In the genomic region with DNA sequence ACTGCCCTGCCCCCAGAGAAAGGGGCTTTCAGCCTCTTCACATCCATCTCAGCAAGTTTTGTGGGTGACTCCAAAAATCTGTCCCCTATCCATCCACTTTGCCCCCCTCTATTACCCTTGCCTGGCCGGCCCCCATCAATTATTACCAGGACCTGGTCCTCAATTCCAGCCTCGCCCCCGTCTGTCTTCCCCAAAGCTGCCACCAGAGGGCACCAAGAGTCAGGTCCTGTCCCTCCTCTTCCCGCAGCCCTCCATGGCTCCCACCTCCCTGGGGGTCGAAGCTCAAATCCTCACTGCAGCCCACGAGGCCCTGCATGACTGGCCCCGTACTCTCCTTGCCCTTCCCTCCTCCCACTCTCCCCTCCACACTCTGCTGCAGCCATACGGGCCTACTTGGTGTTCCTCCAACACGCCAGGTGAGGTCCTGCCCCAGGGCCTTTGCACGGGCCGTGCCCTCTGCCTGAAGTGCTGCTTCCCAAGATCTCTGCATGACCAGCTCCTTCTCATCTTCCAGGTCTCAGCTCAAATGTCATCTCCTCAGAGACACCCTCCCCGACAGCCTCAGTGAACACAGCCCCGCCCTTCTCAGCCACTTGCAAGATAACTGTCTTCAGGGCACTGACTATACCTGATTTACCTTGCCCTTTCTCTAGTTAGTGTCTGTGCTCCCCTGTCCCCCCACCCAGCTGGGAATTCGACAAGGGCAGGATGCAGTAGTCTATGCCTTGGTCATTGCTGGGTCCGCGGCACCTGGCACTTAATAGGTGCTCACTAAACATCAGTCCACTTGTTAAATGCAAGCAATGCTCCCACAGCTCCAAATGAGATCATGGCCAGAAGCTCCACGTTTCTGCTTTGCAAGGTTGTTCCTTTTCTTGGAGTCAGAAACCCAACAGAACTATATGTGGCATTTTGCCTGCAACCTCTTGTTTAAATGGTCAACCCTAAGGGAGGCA, we compare ENCODE assay signal across 8 cellular contexts. TPM values are rescaled to one million over a fixed set of nuclear protein-coding genes. Genes with fewer than 3 reads are reported as not detected.
DNase-seq lines count a peak whose midpoint lies in the region; ATAC-seq and TF ChIP-seq lines count a peak whose summit lies in the region.

No MANE protein-coding gene starts in this region.

- H3K4me3 ChIP-seq in fibroblast of pulmonary artery (replicated peaks; ENCODE audit: low read depth, low read length): no peak overlapping the region
- H3K4me3 ChIP-seq in osteoblast (ENCODE audit: insufficient read depth, low read length): peak overlapping the region; percentile 33
- H3K4me3 ChIP-seq in thoracic aorta: no peak overlapping the region

- H3K4me1 ChIP-seq in osteoblast (ENCODE audit: insufficient read depth, low read length) (peaks cover 12% of the 10 kb centered on the region), thoracic aorta (ENCODE audit: control insufficient read depth in 1 of 2, low read depth in 2 of 2) (peaks cover 0 to 11% of the 10 kb centered on the region in 2 donors)

- ATAC-seq in thoracic aorta (ENCODE audit: insufficient number of reproducible peaks, low FRiP score, low read depth) (no peak), GM21390 (IDR thresholded peaks at IDR 0.05; ENCODE audit: unreplicated experiment) (no peak), GM18498 (IDR thresholded peaks at IDR 0.05; ENCODE audit: unreplicated experiment) (no peak)

- TF ChIP-seq CTCF in GM12872 (IDR thresholded peaks at IDR 0.05; ENCODE audit: insufficient read depth, low read depth, low read length) (peak; percentile 77), fibroblast of pulmonary artery (IDR thresholded peaks at IDR 0.05; ENCODE audit: low read length, missing control alignments) (peak; percentile 77), osteoblast (IDR thresholded peaks at IDR 0.05; ENCODE audit: extremely low read depth, low read depth, low read length) (peak; percentile 76), thoracic aorta (IDR thresholded peaks at IDR 0.05) (peak; percentile 57)

- H3K27ac ChIP-seq in osteoblast (ENCODE audit: low read depth, low read length) (peak overlapping the region; percentile 72), thoracic aorta (no peak overlapping the region)

- H2AFZ ChIP-seq in osteoblast (ENCODE audit: low read length): no peak overlapping the region

- no peaks in the 10 kb centered on the region for H3K79me2 ChIP-seq in osteoblast (ENCODE audit: insufficient read depth, low read length)

- peaks cover 30% of the 10 kb centered on the region for H3K27me3 ChIP-seq in osteoblast (ENCODE audit: insufficient read depth, low read length)
- H3K27me3 ChIP-seq in thoracic aorta (replicated peaks; ENCODE audit: insufficient read depth): peaks cover 5% of the 10 kb centered on the region

- H4K20me1 ChIP-seq in osteoblast (ENCODE audit: insufficient read depth, low read length): no peaks in the 10 kb centered on the region

- H3K4me2 ChIP-seq in osteoblast (ENCODE audit: insufficient read depth, low read length): peak overlapping the region; percentile 73

- no peaks in the 10 kb centered on the region for H3K36me3 ChIP-seq in osteoblast (ENCODE audit: insufficient read depth, low read length)
- H3K36me3 ChIP-seq in thoracic aorta: no peaks in the 10 kb centered on the region

- H3K9me3 ChIP-seq in osteoblast (ENCODE audit: low read depth, low read length) (no peaks in the 10 kb centered on the region), thoracic aorta (no peaks in the 10 kb centered on the region)

- DNase-seq in NAMALWA (ENCODE audit: low spot score) (peak; percentile 66), fibroblast of pulmonary artery (ENCODE audit: low read depth) (peak; percentile 73), osteoblast (ENCODE audit: insufficient read length, low spot score, missing footprints) (peak; percentile 98), thoracic aorta (ENCODE audit: low spot score) (no peak)
- peak; percentile 74 for DNase-seq in activated T-cell treated with anti-CD3 and anti-CD28 coated beads, Interleukin-2, amount 50 U/mL, for 1 hour

RNA-seq across cellular contexts. Expression of a gene that starts 16.8 kb away (rescaled TPM):
- total RNA-seq in osteoblast (0.29 and 0.36 TPM in 2 replicates), thoracic aorta (10 to 100 TPM in 1 of 2 donors, 1 to 10 TPM in 1; 3.4 to 17.4 TPM)

RNA-seq across cellular contexts. Expression of a gene that starts 36.4 kb away (rescaled TPM):
- not detected in 2 replicates for total RNA-seq in osteoblast
- 10 to 100 TPM in 1 of 2 donors, under 1 TPM in 1; 0.41 to 13.5 TPM for total RNA-seq in thoracic aorta

RNA-seq across cellular contexts. Expression of a gene that starts 41.2 kb away (rescaled TPM):
- total RNA-seq in osteoblast (0.36 TPM in 1 of 2 replicates, not detected in the other), thoracic aorta (1 to 10 TPM; 4.0 to 4.5 TPM)

RNA-seq across cellular contexts. Expression of a gene that starts 58.0 kb away (rescaled TPM):
- under 0.01 TPM in 2 replicates for total RNA-seq in osteoblast
- total RNA-seq in thoracic aorta: 1 to 10 TPM; 3.4 to 7.1 TPM
